Comparison of ENCODE assay signal across 14 cellular contexts in the genomic region with DNA sequence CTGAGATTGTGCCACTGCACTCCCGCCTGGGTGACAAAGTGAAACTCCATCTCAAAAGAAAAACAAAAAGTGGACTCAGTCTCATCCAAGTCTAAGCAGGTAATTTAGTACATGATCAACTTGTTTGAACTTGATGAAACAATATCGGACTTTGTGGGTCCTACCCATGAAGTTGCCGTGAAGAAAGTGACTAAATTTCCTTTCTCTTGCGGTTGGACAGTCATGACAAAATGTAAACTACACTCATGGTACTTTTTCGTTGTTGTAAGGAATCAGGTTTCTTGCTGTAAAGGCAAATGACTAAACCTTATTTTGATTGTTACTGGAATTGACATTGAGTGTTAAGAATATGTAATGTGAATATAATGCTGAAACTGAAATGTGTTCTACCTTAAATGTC.
DNase-seq lines count a peak whose midpoint lies in the region; ATAC-seq and TF ChIP-seq lines count a peak whose summit lies in the region.
"Had no signal": no experiment of that assay in that cellular context is flagged by ENCODE, and none has a peak within 500 bp of the region (broad histone marks: within the 10 kb centered on the region; RNA-seq: fewer than 3 reads in every experiment).

No MANE protein-coding gene starts in this region.

- no peaks in the 10 kb centered on the region for H3K36me3 Mint-ChIP-seq in MCF 10A (ENCODE audit: insufficient read depth, unreplicated experiment)
- H3K36me3 Mint-ChIP-seq: CD14-positive monocyte; CD8-positive, alpha-beta memory T cell had no signal

- H3K9me3 Mint-ChIP-seq in MCF 10A (ENCODE audit: unreplicated experiment): no peaks in the 10 kb centered on the region

- no TSS peak for BruUV-seq in MCF 10A (replicated peaks; lab: Mats Ljungman, UMichigan)

- H3K4me3 ChIP-seq in breast epithelium (no peak overlapping the region), heart left ventricle (no peak overlapping the region)

- H3K27ac Mint-ChIP-seq in MCF 10A (ENCODE audit: low read depth, unreplicated experiment): no peak overlapping the region
- H3K27ac Mint-ChIP-seq: CD8-positive, alpha-beta memory T cell had no signal

- no peak for TF ChIP-seq CTCF in MCF 10A (IDR thresholded peaks at IDR 0.05; ENCODE audit: unreplicated experiment)
- no peak for TF ChIP-seq CTCF in breast epithelium (IDR thresholded peaks at IDR 0.05)
- no peak for TF ChIP-seq CTCF in RWPE1 (conservative IDR thresholded peaks at IDR 0.05; ENCODE audit: low read depth)
- TF ChIP-seq CTCF in heart left ventricle (IDR thresholded peaks at IDR 0.05): no peak

- H3K27me3 Mint-ChIP-seq in MCF 10A (ENCODE audit: insufficient read depth, unreplicated experiment): peaks cover 39% of the 10 kb centered on the region

- DNase-seq in MCF 10A (ENCODE audit: unreplicated experiment) (peak; percentile 22), breast epithelium (ENCODE audit: low spot score in 2 of 2) (no peak), RWPE1 (ENCODE audit: low spot score) (peak; percentile 17), epithelial cell of prostate (ENCODE audit: low read depth, low spot score) (peak; percentile 81), erythroblast (lab: John Stamatoyannopoulos, UW) (no peak), pons (ENCODE audit: low spot score) (no peak), heart left ventricle (no peak)
- DNase-seq: Caco-2; CD8-positive, alpha-beta memory T cell; DMS53 had no signal

- WGBS in heart left ventricle, 4 donors: 75 to 87% (median 78%) methylated on average over 5 of the region's 5 CpGs

- H3K9me3 ChIP-seq in breast epithelium: peaks cover 0 to 13% of the 10 kb centered on the region in 2 donors
- H3K9me3 ChIP-seq in heart left ventricle: peaks cover 0 to 15% (median 0%) of the 10 kb centered on the region in 12 donors

- TF ChIP-seq POLR2A in breast epithelium (IDR thresholded peaks at IDR 0.05): no peak
- TF ChIP-seq POLR2A in erythroblast (IDR thresholded peaks at IDR 0.05; ENCODE audit: low read length): no peak
- no peak for TF ChIP-seq POLR2A in heart left ventricle (IDR thresholded peaks at IDR 0.05)

- no peak overlapping the region for H3K4me3 Mint-ChIP-seq in MCF 10A (ENCODE audit: unreplicated experiment)
- H3K4me3 Mint-ChIP-seq: CD14-positive monocyte; CD8-positive, alpha-beta memory T cell had no signal

- ATAC-seq in heart left ventricle: no peak
- ATAC-seq: HCT116 had no signal

- no peaks in the 10 kb centered on the region for H3K4me1 Mint-ChIP-seq in MCF 10A (ENCODE audit: insufficient read depth, unreplicated experiment)
- H3K4me1 Mint-ChIP-seq: CD14-positive monocyte; CD8-positive, alpha-beta memory T cell had no signal

- CTCF ChIA-PET in MCF 10A (lab: Yijun Ruan, JAX) (no interaction called here), RWPE1 (lab: Yijun Ruan, JAX) (no interaction called here)

- intact Hi-C loops in MCF 10A (cut with micrococcal nuclease) (no loop called here), breast epithelium (cut with DNase I; ENCODE audit: low total_unique reads) (no loop called here), heart left ventricle (cut with DNase I) (no loop called here)

- H3K27me3 ChIP-seq in breast epithelium: no peaks in the 10 kb centered on the region
- no peaks in the 10 kb centered on the region for H3K27me3 ChIP-seq in heart left ventricle

- H3K4me1 ChIP-seq in breast epithelium (no peaks in the 10 kb centered on the region), heart left ventricle (no peaks in the 10 kb centered on the region)
- H3K4me1 ChIP-seq: Caco-2 had no signal

- no peak overlapping the region for H3K27ac ChIP-seq in breast epithelium
- H3K27ac ChIP-seq in RWPE1: no peak overlapping the region
- no peak overlapping the region for H3K27ac ChIP-seq in epithelial cell of prostate
- H3K27ac ChIP-seq in heart left ventricle: no peak overlapping the region
- H3K27ac ChIP-seq: 22Rv1, HL-60 had no signal

- H3K36me3 ChIP-seq in breast epithelium (no peaks in the 10 kb centered on the region), heart left ventricle (no peaks in the 10 kb centered on the region)

- POLR2A ChIA-PET in MCF 10A (lab: Yijun Ruan, JAX) (no interaction called here), RWPE1 (lab: Yijun Ruan, JAX; ENCODE audit: low non-redundant PET) (no interaction called here)

Comparison
In these comparisons a context has a peak if more than half of its experiments do, and no peak if none do; other contexts are left out.
1. DNase-seq: peak in MCF 10A (single experiment), RWPE1 (single experiment) and epithelial cell of prostate (single experiment); none in breast epithelium (0 of 2), erythroblast (0 of 2), pons (single experiment) and heart left ventricle (0 of 5).